ENCODE assay signal across 12 cellular contexts in genomic region chr1:230303822-230304221, GRCh38.
DNase-seq lines count a peak whose midpoint lies in the region; ATAC-seq, FAIRE-seq and TF ChIP-seq lines count a peak whose summit lies in the region.
"Had no signal": no experiment of that assay in that cellular context is flagged by ENCODE, and none has a peak within 500 bp of the region (broad histone marks: within the 10 kb centered on the region; RNA-seq: fewer than 3 reads in every experiment).

No MANE protein-coding gene starts in this region.

- CTCF ChIA-PET in K562 (lab: Yijun Ruan, JAX; ENCODE audit: low intra/inter-chr PET ratio): interaction anchor here (0.6 kb wide), 1 partner anchor 11 kb away, joined by 3 read pairs; no protein-coding TSS in a partner anchor

- intact Hi-C loops in K562 (cut with micrococcal nuclease) (loop anchor here (2.0 kb wide), 1 partner anchor 459 kb away; no protein-coding TSS in a partner anchor), transverse colon (cut with DNase I; ENCODE audit: low total_unique reads) (no loop called here)

- TF ChIP-seq EP300 in K562 (IDR thresholded peaks at IDR 0.05; ENCODE audit: low read length) (no peak), transverse colon (IDR thresholded peaks at IDR 0.05; ENCODE audit: low read depth) (no peak)

- no peak overlapping the region for H3K9ac ChIP-seq in K562 (ENCODE audit: insufficient read depth in 1 of 2, low read depth in 2 of 2, low read length in 2 of 2)
- H3K9ac ChIP-seq: KMS-11 had no signal

- TF ChIP-seq RAD21 in K562 (CRISPR knock-in tag; conservative IDR thresholded peaks at IDR 0.05 in 1 of 2, IDR thresholded peaks at IDR 0.05 in 1 of 2): no peak

- H3K9me3 ChIP-seq in K562 (replicated peaks; ENCODE audit: control insufficient read depth, insufficient read depth, low read depth, low read length) (no peaks in the 10 kb centered on the region), transverse colon (no peaks in the 10 kb centered on the region)

- in situ Hi-C loops in K562 (cut with MboI): loop anchor here (10.0 to 25.0 kb wide), 2 partner anchors 592 to 1049 kb away; no protein-coding TSS in a partner anchor
- in situ Hi-C loops in transverse colon (cut with MboI; ENCODE audit: low pct_ligation_motif_present in 1 of 4, low pct_unique_long_range_greater_than_20kb in 1 of 4, low sequenced_read_pairs in 3 of 4): loop anchor here in 2 of 4 donors (25.0 kb wide), 1 partner anchor 1042 kb away; the partner anchor contains the start of gene RAB4A (in 2 of the 2)

- no TSS peak for BruUV-seq in K562 (replicated peaks; lab: Mats Ljungman, UMichigan)

- DNase-seq in NCI-H1092 treated with DMSO at 0.1 percent for 48 hours (lab: John Stamatoyannopoulos, UW) (peak; percentile 55), NCI-H1092 (lab: John Stamatoyannopoulos, UW) (no peak), NCI-H2029 (lab: John Stamatoyannopoulos, UW) (peak; percentile 72), K562 (ENCODE audit: extremely low read depth in 1 of 4, low spot score in 3 of 4) (no peak), omental fat pad (ENCODE audit: low spot score) (no peak), transverse colon (no peak), SKM-1 treated with dmso at 0.1 percent for 144 hours (lab: John Stamatoyannopoulos, UW; ENCODE audit: unreplicated experiment) (no peak), T1000 (lab: John Stamatoyannopoulos, UW) (no peak)
- DNase-seq: 8988T; hippocampal formation; naive thymus-derived CD8-positive, alpha-beta T cell had no signal

- no peak overlapping the region for H2AFZ ChIP-seq in K562 (ENCODE audit: low read depth, low read length)

- H3K9me1 ChIP-seq in K562 (ENCODE audit: control insufficient read depth, insufficient read depth, low read length): no peaks in the 10 kb centered on the region

- H3K79me2 ChIP-seq in K562 (ENCODE audit: control insufficient read depth, insufficient read depth, low read length): no peaks in the 10 kb centered on the region

- no peak overlapping the region for H3K4me2 ChIP-seq in K562 (ENCODE audit: insufficient read depth, low read length)
- H3K4me2 ChIP-seq: KMS-11 had no signal

- no peak overlapping the region for H3K4me3 ChIP-seq in K562
- no peak overlapping the region for H3K4me3 ChIP-seq in transverse colon

- ATAC-seq in K562: no peak
- peak; percentile 31 for ATAC-seq in omental fat pad (ENCODE audit: low FRiP score)
- ATAC-seq: naive thymus-derived CD8-positive, alpha-beta T cell had no signal

- H3K27me3 ChIP-seq in K562 (ENCODE audit: control insufficient read depth in 2 of 2, insufficient read depth in 2 of 2, low read length in 2 of 2) (peaks cover 54 to 63% of the 10 kb centered on the region in 2 experiments), transverse colon (no peaks in the 10 kb centered on the region)

- no peaks in the 10 kb centered on the region for H3K4me1 ChIP-seq in K562 (replicated peaks in 1 of 2; ENCODE audit: control insufficient read depth in 2 of 2, insufficient read depth in 2 of 2, low read length in 2 of 2)
- H3K4me1 ChIP-seq in transverse colon: peaks cover 5 to 16% (median 9%) of the 10 kb centered on the region in 4 donors

- no peak for TF ChIP-seq CTCF in K562 (IDR thresholded peaks at IDR 0.05 in 2 of 3, conservative IDR thresholded peaks at IDR 0.05 in 1 of 3; ENCODE audit: insufficient read depth in 2 of 3, low read depth in 1 of 3, low read length in 3 of 3)
- TF ChIP-seq CTCF in omental fat pad (IDR thresholded peaks at IDR 0.05): no peak
- TF ChIP-seq CTCF in transverse colon (IDR thresholded peaks at IDR 0.05): no peak

- no peak for FAIRE-seq in K562 (lab: Jason Lieb, UNC)

- TF ChIP-seq POLR2A in K562 (conservative IDR thresholded peaks at IDR 0.05) (no peak), transverse colon (IDR thresholded peaks at IDR 0.05) (no peak)

- POLR2A ChIA-PET in K562 (lab: Yijun Ruan, JAX): no interaction called here

- H4K20me1 ChIP-seq in K562 (replicated peaks; ENCODE audit: control insufficient read depth, insufficient read depth, low read length): 0 out of 2 replicates have a peak, but pooled peaks cover 3% of the 10 kb centered on the region

- no peak overlapping the region for H3K27ac ChIP-seq in K562 (ENCODE audit: extremely low read depth, low read depth, low read length)
- H3K27ac ChIP-seq in transverse colon: no peak overlapping the region
- H3K27ac ChIP-seq: KMS-11 had no signal

- 2% methylated on average over 6 of the region's 6 CpGs for WGBS in K562 (ENCODE audit: insufficient coverage, low coverage, missing lambda C conversion rate)
- WGBS in transverse colon (ENCODE audit: low coverage in 1 of 2), 2 donors: 62 to 68% methylated on average over 4 to 6 of the region's 6 CpGs

- H3K36me3 ChIP-seq in K562 (ENCODE audit: control insufficient read depth, insufficient read depth, low read length) (no peaks in the 10 kb centered on the region), transverse colon (no peaks in the 10 kb centered on the region)

TF ChIP-seq in K562, 482 proteins besides CTCF, POLR2A, EP300 and RAD21:
- TF ChIP-seq SPI1 (IDR thresholded peaks at IDR 0.05; ENCODE audit: borderline replicate concordance, low read depth, low read length) (0 out of 2 replicates have a peak, but pooled peaks have one; percentile 12), ESRRA (IDR thresholded peaks at IDR 0.05; ENCODE audit: borderline replicate concordance, low read depth) (no peak)

Comparison
In these comparisons a context has a peak if more than half of its experiments do, and no peak if none do; other contexts are left out.
1. DNase-seq: peak in NCI-H1092 treated with DMSO at 0.1 percent for 48 hours (single experiment) and NCI-H2029 (single experiment); none in NCI-H1092 (single experiment), K562 (0 of 4), omental fat pad (single experiment), transverse colon (single experiment), SKM-1 treated with dmso at 0.1 percent for 144 hours (single experiment) and T1000 (single experiment).